20 cellular contexts compared by ENCODE assay signal in genomic region chr7:138208864-138209263, GRCh38.
DNase-seq lines count a peak whose midpoint lies in the region; ATAC-seq, FAIRE-seq and TF ChIP-seq lines count a peak whose summit lies in the region.
"Had no signal": no experiment of that assay in that cellular context is flagged by ENCODE, and none has a peak within 500 bp of the region (broad histone marks: within the 10 kb centered on the region; RNA-seq: fewer than 3 reads in every experiment).

No MANE protein-coding gene starts in this region.

- intact Hi-C loops in pancreas (cut with DNase I) = no loop called here

- H3K36me3 ChIP-seq in HUES6 (ENCODE audit: control insufficient read depth, insufficient read depth, low read length) (peaks cover 3% of the 10 kb centered on the region; the same call in 1 of the 2 replicates), ectodermal cell (ENCODE audit: control insufficient read depth, insufficient read depth, low read length) (no peaks in the 10 kb centered on the region), iPS-18a (ENCODE audit: control insufficient read depth, low read depth, low read length) (no peaks in the 10 kb centered on the region), pancreas (no peaks in the 10 kb centered on the region), tibial nerve (no peaks in the 10 kb centered on the region)
- H3K36me3 ChIP-seq: MG63, Peyer's patch had no signal

- TF ChIP-seq CTCF in pancreas (IDR thresholded peaks at IDR 0.05) (no peak), tibial nerve (IDR thresholded peaks at IDR 0.05) (no peak)

- no peaks in the 10 kb centered on the region for H3K27me3 ChIP-seq in HUES6 (ENCODE audit: control insufficient read depth, insufficient read depth, low read length)
- H3K27me3 ChIP-seq in ectodermal cell (ENCODE audit: control insufficient read depth, insufficient read depth, low read length, poor library complexity, severe bottlenecking) = no peaks in the 10 kb centered on the region
- H3K27me3 ChIP-seq in iPS-18a (ENCODE audit: control insufficient read depth, insufficient read depth, low read length) = no peaks in the 10 kb centered on the region
- H3K27me3 ChIP-seq in pancreas = no peaks in the 10 kb centered on the region
- no peaks in the 10 kb centered on the region for H3K27me3 ChIP-seq in tibial nerve
- H3K27me3 ChIP-seq: MG63, Peyer's patch had no signal

- peaks cover 39% of the 10 kb centered on the region for H3K4me1 ChIP-seq in HUES6 (ENCODE audit: control insufficient read depth, insufficient read depth, low read length)
- H3K4me1 ChIP-seq in ectodermal cell (ENCODE audit: control insufficient read depth, insufficient read depth, low read length) = peaks cover 25% of the 10 kb centered on the region
- H3K4me1 ChIP-seq in iPS-18a (ENCODE audit: control insufficient read depth, low read depth, low read length) = peaks cover 49% of the 10 kb centered on the region
- H3K4me1 ChIP-seq in pancreas = peaks cover 6 to 23% (median 14%) of the 10 kb centered on the region in 3 donors
- peaks cover 0 to 8% (median 0%) of the 10 kb centered on the region in 4 donors for H3K4me1 ChIP-seq in tibial nerve
- H3K4me1 ChIP-seq: Peyer's patch had no signal

- no peak for FAIRE-seq in pancreas (lab: Jason Lieb, UNC)
- FAIRE-seq: H54 had no signal

- WGBS in ectodermal cell, 2 experiments = 75 to 81% methylated on average over 2 of the region's 2 CpGs
- 39 to 53% methylated on average over 2 of the region's 2 CpGs for WGBS in pancreas, 2 donors
- WGBS in tibial nerve, 2 donors = 68 to 82% methylated on average over 1 to 2 of the region's 2 CpGs

- ATAC-seq in pancreas = peak; percentile 55 to 74 (median 65)

- peak overlapping the region; percentile 85 for H3K27ac ChIP-seq in HUES6 (ENCODE audit: low read depth, low read length)
- peak overlapping the region; percentile 64 for H3K27ac ChIP-seq in ectodermal cell (ENCODE audit: insufficient read depth, low read depth, low read length, poor library complexity, severe bottlenecking)
- H3K27ac ChIP-seq in iPS-18a (ENCODE audit: low read length) = peak overlapping the region; percentile 92
- peak overlapping the region in 2 of 4 donors; percentile 7 to 51 for H3K27ac ChIP-seq in pancreas
- no peak overlapping the region for H3K27ac ChIP-seq in tibial nerve
- H3K27ac ChIP-seq: Peyer's patch had no signal

- no peak overlapping the region for H3K4me3 ChIP-seq in HUES6 (ENCODE audit: low read depth, low read length)
- H3K4me3 ChIP-seq in ectodermal cell (ENCODE audit: insufficient read depth, low read depth, low read length) = no peak overlapping the region
- no peak overlapping the region for H3K4me3 ChIP-seq in iPS-18a (ENCODE audit: low read length)
- H3K4me3 ChIP-seq in pancreas = no peak overlapping the region
- no peak overlapping the region for H3K4me3 ChIP-seq in tibial nerve
- H3K4me3 ChIP-seq: MG63, Peyer's patch had no signal

- no peak for TF ChIP-seq POLR2A in tibial nerve (IDR thresholded peaks at IDR 0.05)

- TF ChIP-seq EP300 in tibial nerve (IDR thresholded peaks at IDR 0.05) = no peak

- DNase-seq in pancreas (peak; percentile 29 to 71 (median 52)), tibial nerve (ENCODE audit: low spot score in 2 of 2) (no peak), NCI-H345 treated with DMSO at 0.1 percent for 48 hours (lab: John Stamatoyannopoulos, UW; ENCODE audit: unreplicated experiment) (no peak)
- DNase-seq in activated CD4-positive, CD25-positive, alpha-beta regulatory T cell treated with anti-CD3 and anti-CD28 coated beads, Interleukin-2, amount 50 U/mL, for 72 hours = no peak
- DNase-seq: C1 segment of cervical spinal cord; CD8-positive, alpha-beta memory T cell; DMS79; HFFc6; Karpas-422; MG63; NCI-H1048; NCI-H1436 treated with DMSO at 0.1 percent for 48 hours; NCI-H2029; NCI-H446; NCI-H526 treated with DMSO at 0.1 percent for 48 hours; Peyer's patch had no signal

- H3K9ac ChIP-seq in HUES6 (ENCODE audit: low read length) (peak overlapping the region; percentile 60), iPS-18a (ENCODE audit: low read length) (peak overlapping the region; percentile 46)

- peaks cover 17% of the 10 kb centered on the region for H3K9me3 ChIP-seq in HUES6 (ENCODE audit: control insufficient read depth, insufficient read depth, low read depth, low read length)
- no peaks in the 10 kb centered on the region for H3K9me3 ChIP-seq in ectodermal cell (ENCODE audit: control insufficient read depth, low read length)
- no peaks in the 10 kb centered on the region for H3K9me3 ChIP-seq in iPS-18a (ENCODE audit: control insufficient read depth, low read depth, low read length)
- no peaks in the 10 kb centered on the region for H3K9me3 ChIP-seq in pancreas
- no peaks in the 10 kb centered on the region for H3K9me3 ChIP-seq in tibial nerve
- H3K9me3 ChIP-seq: MG63, Peyer's patch had no signal

Comparison
In these comparisons a context has a peak if more than half of its experiments do, and no peak if none do; other contexts are left out.
1. H3K27ac ChIP-seq: peak in HUES6 (single experiment), ectodermal cell (single experiment) and iPS-18a (single experiment); none in tibial nerve (0 of 4).
2. DNase-seq: peak in pancreas (6 of 6); none in tibial nerve (0 of 2), activated CD4-positive, CD25-positive, alpha-beta regulatory T cell treated with anti-CD3 and anti-CD28 coated beads, Interleukin-2, amount 50 U/mL, for 72 hours (single experiment) and NCI-H345 treated with DMSO at 0.1 percent for 48 hours (single experiment).